17 cellular contexts compared by ENCODE assay signal in the genomic region with DNA sequence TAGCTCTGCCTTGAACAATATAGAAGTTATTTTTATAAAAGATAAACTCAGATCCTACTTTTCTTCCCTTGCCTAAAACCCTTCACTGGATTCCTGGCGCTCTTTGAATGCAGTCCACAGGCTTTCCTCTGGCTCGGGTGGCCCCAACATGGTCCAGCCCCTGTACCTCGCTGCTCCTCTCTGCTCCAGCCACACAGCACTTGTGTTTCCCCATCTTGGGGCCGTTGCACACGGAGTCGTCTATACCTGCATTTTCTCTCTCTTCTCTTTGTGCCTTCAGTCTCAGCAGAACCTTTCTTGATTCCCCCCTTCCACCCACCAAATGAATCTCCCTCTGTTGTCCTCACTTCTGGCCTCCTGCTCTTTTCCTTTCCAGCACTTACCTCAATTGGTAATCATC.
"Had no signal": no experiment of that assay in that cellular context is flagged by ENCODE, and none has a peak within 500 bp of the region (broad histone marks: within the 10 kb centered on the region; RNA-seq: fewer than 3 reads in every experiment).

No MANE protein-coding gene starts in this region.

- H3K36me3 Mint-ChIP-seq: activated naive CD8-positive, alpha-beta T cell; T-cell had no signal

- H3K27ac ChIP-seq: foreskin keratinocyte, left ventricle myocardium inferior, pancreas, tibial artery had no signal

- H3K9me3 Mint-ChIP-seq: activated B cell treated with CpG ODN at 0.5 μM for 24 hours; activated CD8-positive, alpha-beta T cell treated with anti-CD3 and anti-CD28 coated beads for 36 hours; activated T-cell treated with anti-CD3 and anti-CD28 coated beads, Interleukin-2, amount 50 U/mL, for 72 hours; T-cell had no signal

- ATAC-seq: activated CD8-positive, alpha-beta T cell treated with anti-CD3 and anti-CD28 coated beads for 36 hours; activated T-cell treated with anti-CD3 and anti-CD28 coated beads, Interleukin-2, amount 50 U/mL, for 72 hours; foreskin keratinocyte; SK-N-SH treated with all-trans-retinoic acid at 6 μM for 48 hours; T-cell had no signal

- DNase-seq: activated B cell treated with CpG ODN at 0.5 μM for 24 hours; activated CD4-positive, alpha-beta T cell treated with anti-CD3 and anti-CD28 coated beads for 4 hours; activated CD8-positive, alpha-beta T cell treated with anti-CD3 and anti-CD28 coated beads for 36 hours; activated T-cell treated with anti-CD3 and anti-CD28 coated beads, Interleukin-2, amount 50 U/mL, for 72 hours; foreskin keratinocyte; hippocampal formation; left ventricle myocardium inferior; mammary epithelial cell; stimulated activated CD4-positive, alpha-beta T cell treated with anti-CD3 and anti-CD28 coated beads, Interleukin-12 subunit alpha, Interleukin-12 subunit beta, amount 100 ng/mL, for 4 hours; stimulated activated CD4-positive, alpha-beta T cell treated with anti-CD3 and anti-CD28 coated beads, Interleukin-1b, Interleukin-23, amount 100 ng/mL, for 48 hours; stimulated activated CD8-positive, alpha-beta memory T cell treated with anti-CD3 and anti-CD28 coated beads, Interleukin-4, amount 100 ng/mL, for 48 hours; stimulated activated naive CD4-positive, alpha-beta T cell; T-cell had no signal

- H3K27ac Mint-ChIP-seq: activated B cell treated with CpG ODN at 0.5 μM for 24 hours; activated CD8-positive, alpha-beta T cell treated with anti-CD3 and anti-CD28 coated beads for 36 hours; activated naive CD8-positive, alpha-beta T cell; activated T-cell treated with anti-CD3 and anti-CD28 coated beads, Interleukin-2, amount 50 U/mL, for 72 hours; T-cell had no signal

- H3K4me1 Mint-ChIP-seq: activated B cell treated with CpG ODN at 0.5 μM for 24 hours, T-cell had no signal

- H3K4me1 ChIP-seq: foreskin keratinocyte, left ventricle myocardium inferior, pancreas, tibial artery had no signal

- H3K9me3 ChIP-seq: left ventricle myocardium inferior, pancreas, tibial artery had no signal

- H3K27me3 ChIP-seq: pancreas had no signal

- H3K4me3 Mint-ChIP-seq: activated B cell treated with CpG ODN at 0.5 μM for 24 hours; activated CD8-positive, alpha-beta T cell treated with anti-CD3 and anti-CD28 coated beads for 36 hours; activated naive CD8-positive, alpha-beta T cell; activated T-cell treated with anti-CD3 and anti-CD28 coated beads, Interleukin-2, amount 50 U/mL, for 72 hours; T-cell had no signal
